8 cellular contexts compared by ENCODE assay signal in genomic region chr12:70243510-70244331, GRCh38. TPM values are rescaled to one million over a fixed set of nuclear protein-coding genes. Genes with fewer than 3 reads are reported as not detected.
DNase-seq lines count a peak whose midpoint lies in the region; ATAC-seq and TF ChIP-seq lines count a peak whose summit lies in the region.

No MANE protein-coding gene starts in this region.

- H3K27me3 ChIP-seq in BJ (ENCODE audit: control insufficient read depth, insufficient read depth, low read length) (no peaks in the 10 kb centered on the region), mesenchymal stem cell (ENCODE audit: control insufficient read depth in 1 of 2, insufficient read depth in 1 of 2, low read length in 2 of 2) (no peaks in the 10 kb centered on the region)
- no peaks in the 10 kb centered on the region for H3K27me3 ChIP-seq in effector memory CD4-positive, alpha-beta T cell (replicated peaks; ENCODE audit: control insufficient read depth, insufficient read depth, low read length, poor library complexity, severe bottlenecking)

- H3K9me3 Mint-ChIP-seq in activated CD8-positive, alpha-beta T cell treated with anti-CD3 and anti-CD28 coated beads, Interleukin-2, amount 10 ng/mL, durations not matched to agents 7 days and 5 days (ENCODE audit: insufficient read depth): no peaks in the 10 kb centered on the region

- peak overlapping the region; percentile 69 to 98 for H3K18ac ChIP-seq in mesenchymal stem cell (ENCODE audit: low read depth in 1 of 2, low read length in 2 of 2)

- peak overlapping the region in 1 of 2 experiments; percentile 95 for H3K14ac ChIP-seq in mesenchymal stem cell (ENCODE audit: low read length in 2 of 2)

- no peaks in the 10 kb centered on the region for H3K36me3 ChIP-seq in BJ (ENCODE audit: control insufficient read depth, insufficient read depth, low read length)
- H3K36me3 ChIP-seq in effector memory CD4-positive, alpha-beta T cell (ENCODE audit: control insufficient read depth, insufficient read depth, low read length): peaks cover 15% of the 10 kb centered on the region
- H3K36me3 ChIP-seq in mesenchymal stem cell (ENCODE audit: control insufficient read depth in 1 of 2, insufficient read depth in 2 of 2, low read depth in 1 of 2, low read length in 2 of 2): peaks cover 4 to 34% of the 10 kb centered on the region in 2 experiments

- H3K9me3 ChIP-seq in effector memory CD4-positive, alpha-beta T cell (ENCODE audit: control insufficient read depth, low read length): no peaks in the 10 kb centered on the region
- H3K9me3 ChIP-seq in mesenchymal stem cell (ENCODE audit: control insufficient read depth, low read length): no peaks in the 10 kb centered on the region

- H2BK15ac ChIP-seq in mesenchymal stem cell (ENCODE audit: low read depth, poor library complexity, severe bottlenecking): peak overlapping the region; percentile 98

- ATAC-seq in GM19035 (IDR thresholded peaks at IDR 0.05; ENCODE audit: unreplicated experiment): peak; percentile 58
- peak; percentile 51 for ATAC-seq in HG03196 (IDR thresholded peaks at IDR 0.05; ENCODE audit: unreplicated experiment)
- peak; percentile 65 for ATAC-seq in activated CD8-positive, alpha-beta T cell treated with anti-CD3 and anti-CD28 coated beads, Interleukin-2, amount 10 ng/mL, durations not matched to agents 7 days and 5 days

- peaks cover 7% of the 10 kb centered on the region for H3K79me1 ChIP-seq in mesenchymal stem cell (replicated peaks; ENCODE audit: low read length, poor library complexity, severe bottlenecking)

- no peaks in the 10 kb centered on the region for H3K27me3 Mint-ChIP-seq in activated CD8-positive, alpha-beta T cell treated with anti-CD3 and anti-CD28 coated beads, Interleukin-2, amount 10 ng/mL, durations not matched to agents 7 days and 5 days (ENCODE audit: low read depth)

- H2BK5ac ChIP-seq in mesenchymal stem cell (ENCODE audit: low read depth, low read length, poor library complexity, severe bottlenecking): peak overlapping the region; percentile 95

- POLR2A ChIA-PET in BJ (lab: Charles Lee): interaction anchor here (0.5 to 1.1 kb wide), 3 partner anchors 104 to 348 kb away, joined by 3 to 6 read pairs (median 4); no protein-coding TSS in a partner anchor
- POLR2A ChIA-PET in activated CD8-positive, alpha-beta T cell treated with anti-CD3 and anti-CD28 coated beads, Interleukin-2, amount 10 ng/mL, durations not matched to agents 7 days and 5 days (lab: Charles Lee): interaction anchor here (0.7 to 1.4 kb wide), 5 partner anchors 20 to 914 kb away, joined by 3 to 7 read pairs (median 3); no protein-coding TSS in a partner anchor

- CTCF ChIA-PET in BJ (lab: Yijun Ruan, JAX): interaction anchor here (0.8 to 1.4 kb wide), 4 partner anchors 255 to 341 kb away, joined by 3 read pairs; no protein-coding TSS in a partner anchor
- CTCF ChIA-PET in activated CD8-positive, alpha-beta T cell treated with anti-CD3 and anti-CD28 coated beads, Interleukin-2, amount 10 ng/mL, durations not matched to agents 7 days and 5 days (lab: Charles Lee): interaction anchor here (0.8 to 1.5 kb wide), 2 partner anchors 83 to 94 kb away, joined by 3 to 4 read pairs; no protein-coding TSS in a partner anchor

- H4K8ac ChIP-seq in mesenchymal stem cell (ENCODE audit: low read length): peak overlapping the region; percentile 88

- H3K4me2 ChIP-seq in mesenchymal stem cell (ENCODE audit: low read length, poor library complexity, severe bottlenecking): peak overlapping the region; percentile 59

- H3K4ac ChIP-seq in mesenchymal stem cell (ENCODE audit: low read depth in 1 of 2, low read length in 2 of 2): peak overlapping the region; percentile 69 to 89

- H4K91ac ChIP-seq in mesenchymal stem cell (ENCODE audit: low read length): peak overlapping the region; percentile 87

- peak overlapping the region; percentile 96 for H2BK120ac ChIP-seq in mesenchymal stem cell (ENCODE audit: low read depth, low read length)

- H3K27ac ChIP-seq in effector memory CD4-positive, alpha-beta T cell (ENCODE audit: insufficient read depth, low read length, poor library complexity, severe bottlenecking): peak overlapping the region; percentile 99
- H3K27ac ChIP-seq in mesenchymal stem cell (ENCODE audit: low read length, poor library complexity, severe bottlenecking): peak overlapping the region; percentile 96

- no peak for TF ChIP-seq CTCF in BJ (IDR thresholded peaks at IDR 0.05; ENCODE audit: insufficient read depth, low read depth, low read length)

- peaks cover 64% of the 10 kb centered on the region for H3K4me1 Mint-ChIP-seq in activated CD8-positive, alpha-beta T cell treated with anti-CD3 and anti-CD28 coated beads, Interleukin-2, amount 10 ng/mL, durations not matched to agents 7 days and 5 days (ENCODE audit: low read depth)

- H3K36me3 Mint-ChIP-seq in activated CD8-positive, alpha-beta T cell treated with anti-CD3 and anti-CD28 coated beads, Interleukin-2, amount 10 ng/mL, durations not matched to agents 7 days and 5 days (ENCODE audit: low read depth): peaks cover 52% of the 10 kb centered on the region

- H3K27ac Mint-ChIP-seq in activated CD8-positive, alpha-beta T cell treated with anti-CD3 and anti-CD28 coated beads, Interleukin-2, amount 10 ng/mL, durations not matched to agents 7 days and 5 days: peak overlapping the region; percentile 100

- peak overlapping the region; percentile 23 to 43 for H2BK12ac ChIP-seq in mesenchymal stem cell (ENCODE audit: low read length in 2 of 2)

- WGBS in mesenchymal stem cell: under 1% methylated on average over 34 of the region's 69 CpGs

- H3K4me3 ChIP-seq in BJ (ENCODE audit: low read depth, low read length): peak overlapping the region; percentile 87
- H3K4me3 ChIP-seq in effector memory CD4-positive, alpha-beta T cell (ENCODE audit: insufficient read depth, low read depth, low read length, poor library complexity, severe bottlenecking): peak overlapping the region; percentile 84
- H3K4me3 ChIP-seq in mesenchymal stem cell (ENCODE audit: insufficient read depth in 1 of 2, low read depth in 1 of 2, low read length in 2 of 2): peak overlapping the region; percentile 88 to 92

- H3K23ac ChIP-seq in mesenchymal stem cell (ENCODE audit: low read length in 2 of 2): peak overlapping the region in 1 of 2 experiments; percentile 90

- peak overlapping the region; percentile 100 for H3K4me3 Mint-ChIP-seq in activated CD8-positive, alpha-beta T cell treated with anti-CD3 and anti-CD28 coated beads, Interleukin-2, amount 10 ng/mL, durations not matched to agents 7 days and 5 days

- DNase-seq in BJ (ENCODE audit: low read depth): no peak
- DNase-seq in NCI-H748 treated with DMSO at 0.1 percent for 48 hours (lab: John Stamatoyannopoulos, UW): peak; percentile 53
- DNase-seq in activated CD8-positive, alpha-beta T cell treated with anti-CD3 and anti-CD28 coated beads, Interleukin-2, amount 10 ng/mL, durations not matched to agents 7 days and 5 days: peak; percentile 72
- peak; percentile 62 to 69 (median 67) for DNase-seq in effector memory CD4-positive, alpha-beta T cell
- DNase-seq in mesenchymal stem cell: peak; percentile 77
- peak; percentile 19 for DNase-seq in stimulated activated CD8-positive, alpha-beta memory T cell treated with anti-CD3 and anti-CD28 coated beads, Interleukin-12 subunit alpha, Interleukin-12 subunit beta, amount 100 ng/mL, for 4 hours (ENCODE audit: low read depth)

- H2AFZ ChIP-seq in mesenchymal stem cell (ENCODE audit: low read depth, low read length): peak overlapping the region; percentile 64

- peak overlapping the region; percentile 95 for H2AK5ac ChIP-seq in mesenchymal stem cell (ENCODE audit: low read length, severe bottlenecking)

- peaks cover 6% of the 10 kb centered on the region for H3K4me1 ChIP-seq in effector memory CD4-positive, alpha-beta T cell (ENCODE audit: control insufficient read depth, insufficient read depth, low read length, poor library complexity, severe bottlenecking)
- H3K4me1 ChIP-seq in mesenchymal stem cell (ENCODE audit: control insufficient read depth, insufficient read depth, low read depth, low read length): peaks cover 3% of the 10 kb centered on the region

- peak overlapping the region; percentile 99 for H3K9ac ChIP-seq in mesenchymal stem cell (ENCODE audit: low read length)

RNA-seq across cellular contexts. Expression of gene CNOT2, which starts 0.5 kb away (rescaled TPM):
- polyA plus RNA-seq in BJ (2011; rRNA removed): 56.9 and 84.0 TPM in 2 replicates
- polyA minus RNA-seq in BJ (2011; rRNA and poly(A)+ RNA removed): 91.2 and 98.1 TPM in 2 replicates
- 10 to 100 TPM; 76.2 to 78.2 TPM for total RNA-seq in activated CD8-positive, alpha-beta T cell treated with anti-CD3 and anti-CD28 coated beads, Interleukin-2, amount 10 ng/mL, durations not matched to agents 7 days and 5 days
- 117 TPM for polyA plus RNA-seq in mesenchymal stem cell (2013, experiment 1 of 2)
- 115 TPM for polyA plus RNA-seq in mesenchymal stem cell (2013, experiment 2 of 2)
